ENCODE assay signal across 2 cellular contexts in genomic region chr1:119984771-119985170, GRCh38.
TF ChIP-seq lines count a peak whose summit lies in the region.

No MANE protein-coding gene starts in this region.

TF ChIP-seq in SK-N-SH, 30 proteins besides CTCF, POLR2A, EP300 and RAD21 (continued from another document):
- TF ChIP-seq REST (IDR thresholded peaks at IDR 0.05; ENCODE audit: low read depth, low read length), result no peak
- no peak for TF ChIP-seq FOXM1 (IDR thresholded peaks at IDR 0.05; ENCODE audit: low read depth)
- TF ChIP-seq MEF2A (IDR thresholded peaks at IDR 0.05; ENCODE audit: borderline replicate concordance, low read depth), result no peak
- no peak for TF ChIP-seq TCF12 (IDR thresholded peaks at IDR 0.05)
- TF ChIP-seq SIN3A (IDR thresholded peaks at IDR 0.05; ENCODE audit: borderline replicate concordance, low read depth, low read length), result no peak
- TF ChIP-seq IRF3 (IDR thresholded peaks at IDR 0.05; ENCODE audit: low read depth, low read length), result no peak
- TF ChIP-seq MXI1 (IDR thresholded peaks at IDR 0.05; ENCODE audit: low read depth, low read length), result no peak
- TF ChIP-seq JUND (IDR thresholded peaks at IDR 0.05), result no peak
- TF ChIP-seq SMC3 (IDR thresholded peaks at IDR 0.05; ENCODE audit: low read depth, low read length), result no peak
- TF ChIP-seq NRF1 (IDR thresholded peaks at IDR 0.05; ENCODE audit: low read depth, low read length), result no peak
- no peak for TF ChIP-seq TAF1 (IDR thresholded peaks at IDR 0.05; ENCODE audit: borderline replicate concordance, low read depth, low read length)
- TF ChIP-seq USF2 (IDR thresholded peaks at IDR 0.05; ENCODE audit: borderline replicate concordance, low read depth, low read length), result no peak
- no peak for TF ChIP-seq GATA2 (CRISPR knock-in tag; IDR thresholded peaks at IDR 0.05)

TF ChIP-seq in SK-N-SH treated with all-trans-retinoic acid at 6 μM for 48 hours, 23 proteins besides CTCF, POLR2A, EP300 and RAD21 (continued from another document):
- TF ChIP-seq CREB5 (CRISPR knock-in tag; IDR thresholded peaks at IDR 0.05; ENCODE audit: low read depth), result no peak
- TF ChIP-seq TSHZ2 (CRISPR knock-in tag; IDR thresholded peaks at IDR 0.05), result no peak
- TF ChIP-seq ZNF8 (CRISPR knock-in tag; IDR thresholded peaks at IDR 0.05), result no peak
- TF ChIP-seq BACH2 (CRISPR knock-in tag; IDR thresholded peaks at IDR 0.05; ENCODE audit: borderline replicate concordance), result no peak
- TF ChIP-seq ZC3H10 (CRISPR knock-in tag; IDR thresholded peaks at IDR 0.05), result no peak
- TF ChIP-seq TCF4 (CRISPR knock-in tag; IDR thresholded peaks at IDR 0.05; ENCODE audit: borderline replicate concordance), result no peak
- no peak for TF ChIP-seq TOX (CRISPR knock-in tag; IDR thresholded peaks at IDR 0.05; ENCODE audit: borderline replicate concordance)
- TF ChIP-seq ZFP30 (CRISPR knock-in tag; IDR thresholded peaks at IDR 0.05), result no peak
- no peak for TF ChIP-seq ZNF70 (CRISPR knock-in tag; IDR thresholded peaks at IDR 0.05)
- TF ChIP-seq CSRNP3 (CRISPR knock-in tag; IDR thresholded peaks at IDR 0.05), result no peak
- TF ChIP-seq POU6F1 (CRISPR knock-in tag; IDR thresholded peaks at IDR 0.05; ENCODE audit: borderline replicate concordance, low read depth), result no peak
- no peak for TF ChIP-seq OSR1 (CRISPR knock-in tag; IDR thresholded peaks at IDR 0.05)
- no peak for TF ChIP-seq SNAI2 (CRISPR knock-in tag; IDR thresholded peaks at IDR 0.05)
- no peak for TF ChIP-seq PATZ1 (CRISPR knock-in tag; IDR thresholded peaks at IDR 0.05; ENCODE audit: borderline replicate concordance)
- TF ChIP-seq ZFP3 (CRISPR knock-in tag; IDR thresholded peaks at IDR 0.05), result no peak
